In genomic region chr2:147927053-147927588, GRCh38 we compare ENCODE assay signal across 1 cellular context.
TF ChIP-seq lines count a peak whose summit lies in the region.

No MANE protein-coding gene starts in this region.

TF ChIP-seq in HepG2, 621 proteins besides CTCF, POLR2A, EP300 and RAD21 (continued from another document and continues in another):
- TF ChIP-seq HBP1 (CRISPR knock-in tag; IDR thresholded peaks at IDR 0.05; ENCODE audit: low read depth) (peak; percentile 73; the same call in 1 of the 2 replicates), MBNL3 (CRISPR knock-in tag; conservative IDR thresholded peaks at IDR 0.05) (no peak), CEBPZ (IDR thresholded peaks at IDR 0.05; ENCODE audit: low read length) (no peak), TERF1 (CRISPR knock-in tag; IDR thresholded peaks at IDR 0.05) (no peak), ZNF83 (CRISPR knock-in tag; IDR thresholded peaks at IDR 0.05; ENCODE audit: borderline replicate concordance) (no peak), HNRNPH1 (optimal IDR thresholded peaks at IDR 0.05; ENCODE audit: low read depth, low read length) (no peak), ZBTB39 (CRISPR knock-in tag; IDR thresholded peaks at IDR 0.05) (no peak), ZNF263 (CRISPR knock-in tag; IDR thresholded peaks at IDR 0.05) (no peak), ZSCAN12 (CRISPR knock-in tag; IDR thresholded peaks at IDR 0.05) (no peak), RNF2 (conservative IDR thresholded peaks at IDR 0.05; ENCODE audit: low read depth) (no peak), TCF12 (IDR thresholded peaks at IDR 0.05) (no peak), TCF12 (CRISPR knock-in tag; IDR thresholded peaks at IDR 0.05) (no peak; the same call in 1 of the 2 replicates), KAT7 (CRISPR knock-in tag; IDR thresholded peaks at IDR 0.05; ENCODE audit: borderline replicate concordance) (peak; percentile 73; the same call in 1 of the 2 replicates), JARID2 (CRISPR knock-in tag; IDR thresholded peaks at IDR 0.05; ENCODE audit: insufficient replicate concordance) (peak; percentile 63), HOXA5 (CRISPR knock-in tag; IDR thresholded peaks at IDR 0.05) (peak; percentile 74; the same call in 1 of the 2 replicates), TAF15 (IDR thresholded peaks at IDR 0.05; ENCODE audit: low read depth, low read length, poor library complexity, severe bottlenecking) (no peak), HMG20A (CRISPR knock-in tag; IDR thresholded peaks at IDR 0.05; ENCODE audit: borderline replicate concordance) (peak; percentile 99), TSC22D2 (CRISPR knock-in tag; IDR thresholded peaks at IDR 0.05; ENCODE audit: borderline replicate concordance) (peak; percentile 77; the same call in 1 of the 2 replicates), FOXP1 (IDR thresholded peaks at IDR 0.05) (peak; percentile 82), FOXP1 (CRISPR knock-in tag; IDR thresholded peaks at IDR 0.05) (peak; percentile 97), SNAPC2 (CRISPR knock-in tag; IDR thresholded peaks at IDR 0.05) (peak; percentile 30; the same call in 1 of the 2 replicates), HDAC1 (CRISPR knock-in tag; IDR thresholded peaks at IDR 0.05) (peak; percentile 92), DZIP1 (CRISPR knock-in tag; IDR thresholded peaks at IDR 0.05) (no peak), CENPT (CRISPR knock-in tag; IDR thresholded peaks at IDR 0.05; ENCODE audit: low read depth) (no peak), ZNF33A (CRISPR knock-in tag; IDR thresholded peaks at IDR 0.05; ENCODE audit: borderline replicate concordance) (peak; percentile 63; the same call in 1 of the 2 replicates), THAP11 (CRISPR knock-in tag; IDR thresholded peaks at IDR 0.05) (peak; percentile 81), ZBTB1 (CRISPR knock-in tag; IDR thresholded peaks at IDR 0.05; ENCODE audit: borderline replicate concordance) (no peak), ZNF256 (CRISPR knock-in tag; conservative IDR thresholded peaks at IDR 0.05) (no peak), ZFP36L1 (CRISPR knock-in tag; IDR thresholded peaks at IDR 0.05) (peak; percentile 93), CCDC6 (CRISPR knock-in tag; IDR thresholded peaks at IDR 0.05) (peak; percentile 55; the same call in 1 of the 2 replicates), NONO (IDR thresholded peaks at IDR 0.05) (no peak), NONO (CRISPR knock-in tag; conservative IDR thresholded peaks at IDR 0.05) (peak; percentile 89), ZNF138 (CRISPR knock-in tag; IDR thresholded peaks at IDR 0.05; ENCODE audit: low read depth) (no peak), PAF1 (CRISPR knock-in tag; IDR thresholded peaks at IDR 0.05) (peak; percentile 67; the same call in 1 of the 2 replicates), KDM6A (CRISPR knock-in tag; IDR thresholded peaks at IDR 0.05; ENCODE audit: low read depth) (peak; percentile 95), MTF2 (CRISPR knock-in tag; IDR thresholded peaks at IDR 0.05; ENCODE audit: borderline replicate concordance) (no peak), GTF3A (CRISPR knock-in tag; conservative IDR thresholded peaks at IDR 0.05) (no peak), ZNF781 (CRISPR knock-in tag; IDR thresholded peaks at IDR 0.05; ENCODE audit: borderline replicate concordance, not compliant biosample characterization) (no peak), ISL2 (CRISPR knock-in tag; IDR thresholded peaks at IDR 0.05) (peak; percentile 95), SP5 (CRISPR knock-in tag; IDR thresholded peaks at IDR 0.05; ENCODE audit: borderline replicate concordance, low read depth) (peak; percentile 49; the same call in 1 of the 2 replicates), ZNF460 (CRISPR knock-in tag; IDR thresholded peaks at IDR 0.05; ENCODE audit: borderline replicate concordance) (no peak), SP2 (CRISPR knock-in tag; IDR thresholded peaks at IDR 0.05) (no peak), MAF1 (CRISPR knock-in tag; IDR thresholded peaks at IDR 0.05; ENCODE audit: borderline replicate concordance) (no peak), KDM3A (CRISPR knock-in tag; IDR thresholded peaks at IDR 0.05; ENCODE audit: low read depth) (peak; percentile 92), SMARCC2 (IDR thresholded peaks at IDR 0.05) (peak; percentile 90; the same call in 1 of the 2 replicates), PAWR (CRISPR knock-in tag; IDR thresholded peaks at IDR 0.05; ENCODE audit: borderline replicate concordance) (no peak), ZNF367 (CRISPR knock-in tag; IDR thresholded peaks at IDR 0.05; ENCODE audit: borderline replicate concordance) (no peak), TBX2 (CRISPR knock-in tag; IDR thresholded peaks at IDR 0.05; ENCODE audit: borderline replicate concordance) (peak; percentile 95), ZKSCAN8 (CRISPR knock-in tag; IDR thresholded peaks at IDR 0.05; ENCODE audit: borderline replicate concordance) (peak; percentile 95; the same call in 1 of the 2 replicates), ZSCAN22 (CRISPR knock-in tag; IDR thresholded peaks at IDR 0.05) (no peak), ZNF292 (CRISPR knock-in tag; IDR thresholded peaks at IDR 0.05; ENCODE audit: borderline replicate concordance, low read depth) (peak; percentile 71; the same call in 1 of the 2 replicates)
- TF ChIP-seq, protein P1, sequence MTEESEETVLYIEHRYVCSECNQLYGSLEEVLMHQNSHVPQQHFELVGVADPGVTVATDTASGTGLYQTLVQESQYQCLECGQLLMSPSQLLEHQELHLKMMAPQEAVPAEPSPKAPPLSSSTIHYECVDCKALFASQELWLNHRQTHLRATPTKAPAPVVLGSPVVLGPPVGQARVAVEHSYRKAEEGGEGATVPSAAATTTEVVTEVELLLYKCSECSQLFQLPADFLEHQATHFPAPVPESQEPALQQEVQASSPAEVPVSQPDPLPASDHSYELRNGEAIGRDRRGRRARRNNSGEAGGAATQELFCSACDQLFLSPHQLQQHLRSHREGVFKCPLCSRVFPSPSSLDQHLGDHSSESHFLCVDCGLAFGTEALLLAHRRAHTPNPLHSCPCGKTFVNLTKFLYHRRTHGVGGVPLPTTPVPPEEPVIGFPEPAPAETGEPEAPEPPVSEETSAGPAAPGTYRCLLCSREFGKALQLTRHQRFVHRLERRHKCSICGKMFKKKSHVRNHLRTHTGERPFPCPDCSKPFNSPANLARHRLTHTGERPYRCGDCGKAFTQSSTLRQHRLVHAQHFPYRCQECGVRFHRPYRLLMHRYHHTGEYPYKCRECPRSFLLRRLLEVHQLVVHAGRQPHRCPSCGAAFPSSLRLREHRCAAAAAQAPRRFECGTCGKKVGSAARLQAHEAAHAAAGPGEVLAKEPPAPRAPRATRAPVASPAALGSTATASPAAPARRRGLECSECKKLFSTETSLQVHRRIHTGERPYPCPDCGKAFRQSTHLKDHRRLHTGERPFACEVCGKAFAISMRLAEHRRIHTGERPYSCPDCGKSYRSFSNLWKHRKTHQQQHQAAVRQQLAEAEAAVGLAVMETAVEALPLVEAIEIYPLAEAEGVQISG (CRISPR knock-in tag; IDR thresholded peaks at IDR 0.05) = no peak
- TF ChIP-seq, protein P2, sequence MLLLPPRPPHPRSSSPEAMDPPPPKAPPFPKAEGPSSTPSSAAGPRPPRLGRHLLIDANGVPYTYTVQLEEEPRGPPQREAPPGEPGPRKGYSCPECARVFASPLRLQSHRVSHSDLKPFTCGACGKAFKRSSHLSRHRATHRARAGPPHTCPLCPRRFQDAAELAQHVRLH (CRISPR knock-in tag; IDR thresholded peaks at IDR 0.05; ENCODE audit: borderline replicate concordance, low read depth) = 0 out of 2 replicates have a peak, but pooled peaks have one; percentile 44
- TF ChIP-seq, protein P3, sequence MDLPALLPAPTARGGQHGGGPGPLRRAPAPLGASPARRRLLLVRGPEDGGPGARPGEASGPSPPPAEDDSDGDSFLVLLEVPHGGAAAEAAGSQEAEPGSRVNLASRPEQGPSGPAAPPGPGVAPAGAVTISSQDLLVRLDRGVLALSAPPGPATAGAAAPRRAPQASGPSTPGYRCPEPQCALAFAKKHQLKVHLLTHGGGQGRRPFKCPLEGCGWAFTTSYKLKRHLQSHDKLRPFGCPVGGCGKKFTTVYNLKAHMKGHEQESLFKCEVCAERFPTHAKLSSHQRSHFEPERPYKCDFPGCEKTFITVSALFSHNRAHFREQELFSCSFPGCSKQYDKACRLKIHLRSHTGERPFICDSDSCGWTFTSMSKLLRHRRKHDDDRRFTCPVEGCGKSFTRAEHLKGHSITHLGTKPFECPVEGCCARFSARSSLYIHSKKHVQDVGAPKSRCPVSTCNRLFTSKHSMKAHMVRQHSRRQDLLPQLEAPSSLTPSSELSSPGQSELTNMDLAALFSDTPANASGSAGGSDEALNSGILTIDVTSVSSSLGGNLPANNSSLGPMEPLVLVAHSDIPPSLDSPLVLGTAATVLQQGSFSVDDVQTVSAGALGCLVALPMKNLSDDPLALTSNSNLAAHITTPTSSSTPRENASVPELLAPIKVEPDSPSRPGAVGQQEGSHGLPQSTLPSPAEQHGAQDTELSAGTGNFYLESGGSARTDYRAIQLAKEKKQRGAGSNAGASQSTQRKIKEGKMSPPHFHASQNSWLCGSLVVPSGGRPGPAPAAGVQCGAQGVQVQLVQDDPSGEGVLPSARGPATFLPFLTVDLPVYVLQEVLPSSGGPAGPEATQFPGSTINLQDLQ (CRISPR knock-in tag; IDR thresholded peaks at IDR 0.05) = no peak
